Comparison of ENCODE assay signal across 20 cellular contexts in genomic region chr2:240554767-240555493, GRCh38. TPM values are rescaled to one million over a fixed set of nuclear protein-coding genes. Genes with fewer than 3 reads are reported as not detected.
A peak's percentile ranks its signal among the peaks of the same experiment; 100 is the strongest.
DNase-seq lines count a peak whose midpoint lies in the region; TF ChIP-seq lines count a peak whose summit lies in the region.
"Had no signal": no experiment of that assay in that cellular context is flagged by ENCODE, and none has a peak within 500 bp of the region (broad histone marks: within the 10 kb centered on the region; RNA-seq: fewer than 3 reads in every experiment).

No MANE protein-coding gene starts in this region.

- H3K9me3 Mint-ChIP-seq in activated CD4-positive, alpha-beta T cell treated with anti-CD3 and anti-CD28 coated beads, Interleukin-2, amount 10 ng/mL, durations not matched to agents 24 days and 14 days, result peaks cover 7% of the 10 kb centered on the region
- peaks cover 20% of the 10 kb centered on the region for H3K9me3 Mint-ChIP-seq in endodermal cell
- H3K9me3 Mint-ChIP-seq: CD4-positive, alpha-beta T cell; IgD-negative memory B cell had no signal

- 90 to 92% methylated on average over 4 to 17 of the region's 17 CpGs for WGBS in endodermal cell (ENCODE audit: insufficient coverage in 1 of 2, insufficient read length in 1 of 2), 2 experiments
- 86 to 92% (median 89%) methylated on average over 10 to 17 of the region's 17 CpGs for WGBS in spleen, 5 donors

- TF ChIP-seq POLR2A in spleen (IDR thresholded peaks at IDR 0.05), result no peak

- peak; percentile 48 for DNase-seq in activated CD4-positive, alpha-beta T cell treated with anti-CD3 and anti-CD28 coated beads, Interleukin-2, amount 10 ng/mL, durations not matched to agents 24 days and 14 days
- no peak for DNase-seq in activated CD4-positive, alpha-beta T cell treated with anti-CD3 and anti-CD28 coated beads, Interleukin-2, amount 50 U/mL, for 1 hour
- peak; percentile 23 for DNase-seq in endodermal cell
- peak; percentile 73 for DNase-seq in spleen
- DNase-seq in NK-92 treated with Interleukin-12 subunit alpha and Interleukin-12 subunit beta, amount 100 ng/mL, for 24 hours (lab: John Stamatoyannopoulos, UW), result no peak
- no peak for DNase-seq in stimulated activated naive CD4-positive, alpha-beta T cell treated with Interleukin-2 at 50 U/mL for 16 hours (lab: John Stamatoyannopoulos, UW)
- no peak for DNase-seq in NCI-H146 treated with DMSO at 0.1 percent for 48 hours (lab: John Stamatoyannopoulos, UW; ENCODE audit: unreplicated experiment)
- DNase-seq: COR-L47, DMS 273 treated with DMSO at 0.1 percent for 48 hours, GOT3, Karpas-422, NCI-H1417, NCI-H187, NCI-H446, NCI-H526, OCI-M1 had no signal

- TF ChIP-seq CTCF in endodermal cell (conservative IDR thresholded peaks at IDR 0.05) (no peak), spleen (IDR thresholded peaks at IDR 0.05 in 8 of 11, conservative IDR thresholded peaks at IDR 0.05 in 3 of 11) (no peak)

- peak overlapping the region in 7 of 11 experiments; percentile 9 to 93 (median 82); a peak in 10 of 22 replicates for H3K27ac ChIP-seq in BLaER1 treated with 17β-estradiol and CSF1 and Interleukin-3, amounts not matched to agents 10 nM and 100 nM
- H3K27ac ChIP-seq in endodermal cell (ENCODE audit: low read depth, low read length) (no peak overlapping the region), spleen (no peak overlapping the region)
- H3K27ac ChIP-seq: 22Rv1 had no signal

- intact Hi-C loops in activated CD4-positive, alpha-beta T cell treated with anti-CD3 and anti-CD28 coated beads, Interleukin-2, amount 10 ng/mL, durations not matched to agents 24 days and 14 days (cut with micrococcal nuclease), result no loop called here
- intact Hi-C loops in spleen (cut with DNase I; ENCODE audit: low total_unique reads), result no loop called here

- H3K27ac Mint-ChIP-seq in activated CD4-positive, alpha-beta T cell treated with anti-CD3 and anti-CD28 coated beads, Interleukin-2, amount 10 ng/mL, durations not matched to agents 24 days and 14 days, result no peak overlapping the region
- H3K27ac Mint-ChIP-seq in endodermal cell, result no peak overlapping the region
- H3K27ac Mint-ChIP-seq: CD4-positive, alpha-beta T cell had no signal

- H3K4me1 ChIP-seq in BLaER1 treated with 17β-estradiol and CSF1 and Interleukin-3, amounts not matched to agents 10 nM and 100 nM, result peaks cover 75 to 90% (median 86%) of the 10 kb centered on the region in 10 experiments
- H3K4me1 ChIP-seq in endodermal cell (ENCODE audit: control insufficient read depth, insufficient read depth, low read length) (no peaks in the 10 kb centered on the region), spleen (peaks cover 28 to 62% (median 43%) of the 10 kb centered on the region in 6 donors)

- no peaks in the 10 kb centered on the region for H3K27me3 ChIP-seq in BLaER1 treated with 17β-estradiol and CSF1 and Interleukin-3, amounts not matched to agents 10 nM and 100 nM
- H3K27me3 ChIP-seq in endodermal cell (ENCODE audit: control insufficient read depth, insufficient read depth, low read length, poor library complexity, severe bottlenecking), result no peaks in the 10 kb centered on the region
- peaks cover 0 to 7% (median 0%) of the 10 kb centered on the region in 7 donors for H3K27me3 ChIP-seq in spleen (replicated peaks in 1 of 7)

- no peak overlapping the region for H3K4me3 Mint-ChIP-seq in activated CD4-positive, alpha-beta T cell treated with anti-CD3 and anti-CD28 coated beads, Interleukin-2, amount 10 ng/mL, durations not matched to agents 24 days and 14 days
- H3K4me3 Mint-ChIP-seq in endodermal cell, result no peak overlapping the region
- H3K4me3 Mint-ChIP-seq: CD4-positive, alpha-beta T cell; IgD-negative memory B cell had no signal

- H3K36me3 Mint-ChIP-seq in activated CD4-positive, alpha-beta T cell treated with anti-CD3 and anti-CD28 coated beads, Interleukin-2, amount 10 ng/mL, durations not matched to agents 24 days and 14 days (ENCODE audit: low read depth), result peaks cover 55% of the 10 kb centered on the region
- peaks cover 32% of the 10 kb centered on the region for H3K36me3 Mint-ChIP-seq in endodermal cell (ENCODE audit: low read depth)
- H3K36me3 Mint-ChIP-seq: IgD-negative memory B cell had no signal

- H3K4me3 ChIP-seq in BLaER1 treated with 17β-estradiol and CSF1 and Interleukin-3, amounts not matched to agents 10 nM and 100 nM, result no peak overlapping the region
- H3K4me3 ChIP-seq in endodermal cell (ENCODE audit: low read length) (no peak overlapping the region), spleen (no peak overlapping the region)

- H3K4me1 Mint-ChIP-seq in activated CD4-positive, alpha-beta T cell treated with anti-CD3 and anti-CD28 coated beads, Interleukin-2, amount 10 ng/mL, durations not matched to agents 24 days and 14 days, result peaks cover 26% of the 10 kb centered on the region
- peaks cover 2% of the 10 kb centered on the region for H3K4me1 Mint-ChIP-seq in endodermal cell

- H4K20me1 ChIP-seq in BLaER1 treated with 17β-estradiol and CSF1 and Interleukin-3, amounts not matched to agents 10 nM and 100 nM, result peaks cover 21 to 73% (median 45%) of the 10 kb centered on the region in 11 experiments; a peak in 18 of 22 replicates

- peaks cover 26 to 84% (median 78%) of the 10 kb centered on the region in 11 experiments for H3K36me3 ChIP-seq in BLaER1 treated with 17β-estradiol and CSF1 and Interleukin-3, amounts not matched to agents 10 nM and 100 nM
- peaks cover 20% of the 10 kb centered on the region for H3K36me3 ChIP-seq in endodermal cell (ENCODE audit: control insufficient read depth, insufficient read depth, low read length)
- peaks cover 0 to 68% (median 22%) of the 10 kb centered on the region in 6 donors for H3K36me3 ChIP-seq in spleen

- no peaks in the 10 kb centered on the region for H3K27me3 Mint-ChIP-seq in activated CD4-positive, alpha-beta T cell treated with anti-CD3 and anti-CD28 coated beads, Interleukin-2, amount 10 ng/mL, durations not matched to agents 24 days and 14 days
- H3K27me3 Mint-ChIP-seq in endodermal cell (ENCODE audit: insufficient read depth), result peaks cover 23% of the 10 kb centered on the region
- H3K27me3 Mint-ChIP-seq: CD4-positive, alpha-beta T cell had no signal

- peak overlapping the region in 9 of 11 experiments; percentile 35 to 88 (median 78); a peak in 17 of 22 replicates for H3K4me2 ChIP-seq in BLaER1 treated with 17β-estradiol and CSF1 and Interleukin-3, amounts not matched to agents 10 nM and 100 nM

- peak overlapping the region in 7 of 11 experiments; percentile 3 to 41 (median 18); a peak in 7 of 22 replicates for H3K9ac ChIP-seq in BLaER1 treated with 17β-estradiol and CSF1 and Interleukin-3, amounts not matched to agents 10 nM and 100 nM
- H3K9ac ChIP-seq in endodermal cell (ENCODE audit: extremely low read depth, low read length, poor library complexity, severe bottlenecking), result no peak overlapping the region

- peaks cover 0 to 18% (median 8%) of the 10 kb centered on the region in 11 experiments; a peak in 17 of 22 replicates for H3K9me3 ChIP-seq in BLaER1 treated with 17β-estradiol and CSF1 and Interleukin-3, amounts not matched to agents 10 nM and 100 nM (replicated peaks in 1 of 11)
- H3K9me3 ChIP-seq in endodermal cell (ENCODE audit: control insufficient read depth, low read length), result peaks cover 21% of the 10 kb centered on the region
- H3K9me3 ChIP-seq in spleen, result peaks cover 0 to 12% (median 3%) of the 10 kb centered on the region in 8 donors

RNA-seq across cellular contexts. Expression of gene ANKMY1, which starts 2.9 kb away (rescaled TPM):
- 24.8 and 26.7 TPM in 2 replicates for total RNA-seq in activated CD4-positive, alpha-beta T cell treated with anti-CD3 and anti-CD28 coated beads, Interleukin-2, amount 10 ng/mL, durations not matched to agents 24 days and 14 days
- 10 to 100 TPM in 1 of 2 donors, 1 to 10 TPM in 1; 7.4 to 13.3 TPM for total RNA-seq in endodermal cell
- 6.2 TPM for polyA plus RNA-seq in endodermal cell (2013, experiment 1 of 2)
- polyA plus RNA-seq in endodermal cell (2013, experiment 2 of 2), result 4.8 TPM
- total RNA-seq in spleen, result 10 to 100 TPM; 26.5 to 45.5 (median 30.1) TPM
- 10 to 100 TPM in 1 of 3 donors, 1 to 10 TPM in 2; 7.6 to 11.4 (median 8.1) TPM for polyA plus RNA-seq in spleen

RNA-seq across cellular contexts. Expression of gene DUSP28, which starts 5.2 kb away (rescaled TPM):
- 6.3 and 7.9 TPM in 2 replicates for total RNA-seq in activated CD4-positive, alpha-beta T cell treated with anti-CD3 and anti-CD28 coated beads, Interleukin-2, amount 10 ng/mL, durations not matched to agents 24 days and 14 days
- total RNA-seq in endodermal cell (1 to 10 TPM; 1.4 to 2.8 TPM), spleen (10 to 100 TPM in 1 of 7 donors, 1 to 10 TPM in 6; 5.9 to 13.6 (median 7.1) TPM)
- 8.9 TPM for polyA plus RNA-seq in endodermal cell (2013, experiment 1 of 2)
- 6.1 TPM for polyA plus RNA-seq in endodermal cell (2013, experiment 2 of 2)
- polyA plus RNA-seq in spleen, result 1 to 10 TPM; 6.5 to 9.0 (median 7.9) TPM

RNA-seq across cellular contexts. Expression of gene RNPEPL1, which starts 13.4 kb away (rescaled TPM):
- 59.1 and 60.7 TPM in 2 replicates for total RNA-seq in activated CD4-positive, alpha-beta T cell treated with anti-CD3 and anti-CD28 coated beads, Interleukin-2, amount 10 ng/mL, durations not matched to agents 24 days and 14 days
- 10 to 100 TPM; 38.4 to 52.4 TPM for total RNA-seq in endodermal cell
- polyA plus RNA-seq in endodermal cell (2013, experiment 1 of 2), result 18.2 TPM
- 18.1 TPM for polyA plus RNA-seq in endodermal cell (2013, experiment 2 of 2)
- 100 to 1,000 TPM in 2 of 7 donors, 10 to 100 TPM in 5; 57.2 to 116 (median 73.0) TPM for total RNA-seq in spleen
- 100 to 1,000 TPM in 2 of 3 donors, 10 to 100 TPM in 1; 79.8 to 165 (median 107) TPM for polyA plus RNA-seq in spleen

RNA-seq across cellular contexts. Expression of gene CAPN10, which starts 31.6 kb away (rescaled TPM):
- total RNA-seq in activated CD4-positive, alpha-beta T cell treated with anti-CD3 and anti-CD28 coated beads, Interleukin-2, amount 10 ng/mL, durations not matched to agents 24 days and 14 days, result 48.4 and 51.9 TPM in 2 replicates
- 10 to 100 TPM; 58.9 to 61.9 TPM for total RNA-seq in endodermal cell
- polyA plus RNA-seq in endodermal cell (2013, experiment 1 of 2), result 43.3 TPM
- polyA plus RNA-seq in endodermal cell (2013, experiment 2 of 2), result 41.5 TPM
- total RNA-seq in spleen, result 10 to 100 TPM; 43.0 to 82.6 (median 59.4) TPM
- polyA plus RNA-seq in spleen, result 10 to 100 TPM; 34.7 to 83.1 (median 66.1) TPM

Comparison
In these comparisons a context has a peak if more than half of its experiments do, and no peak if none do; other contexts are left out.
1. DNase-seq: peak in activated CD4-positive, alpha-beta T cell treated with anti-CD3 and anti-CD28 coated beads, Interleukin-2, amount 10 ng/mL, durations not matched to agents 24 days and 14 days (single experiment), endodermal cell (single experiment) and spleen (single experiment); none in activated CD4-positive, alpha-beta T cell treated with anti-CD3 and anti-CD28 coated beads, Interleukin-2, amount 50 U/mL, for 1 hour (single experiment), NK-92 treated with Interleukin-12 subunit alpha and Interleukin-12 subunit beta, amount 100 ng/mL, for 24 hours (single experiment), stimulated activated naive CD4-positive, alpha-beta T cell treated with Interleukin-2 at 50 U/mL for 16 hours (single experiment) and NCI-H146 treated with DMSO at 0.1 percent for 48 hours (single experiment).
2. H3K27ac ChIP-seq: peak in BLaER1 treated with 17β-estradiol and CSF1 and Interleukin-3, amounts not matched to agents 10 nM and 100 nM (7 of 11); none in endodermal cell (single experiment) and spleen (0 of 8).